In genomic region chr13:25967144-25967543, GRCh38 we compare ENCODE assay signal across 29 cellular contexts.
"Had no signal": no experiment of that assay in that cellular context is flagged by ENCODE, and none has a peak within 500 bp of the region (broad histone marks: within the 10 kb centered on the region; RNA-seq: fewer than 3 reads in every experiment).

No MANE protein-coding gene starts in this region.

- H3K4me1 Mint-ChIP-seq: stimulated activated naive B cell treated with anti-CD40 and anti-IgM and Interleukin-4, amounts not matched to agents 10 μg/mL and 1 μg/mL and 100 μg/mL, for 72 hours had no signal

- H3K4me3 Mint-ChIP-seq: natural killer cell; nephron; stimulated activated effector memory CD8-positive, alpha-beta T cell treated with anti-CD3 and anti-CD28 coated beads, Interleukin-12 subunit alpha, Interleukin-12 subunit beta, amount 100 ng/mL, for 72 hours; stimulated activated naive B cell treated with anti-CD40 and anti-IgM and Interleukin-4, amounts not matched to agents 10 μg/mL and 1 μg/mL and 100 μg/mL, for 72 hours; stimulated activated naive CD8-positive, alpha-beta T cell treated with anti-CD3 and anti-CD28 coated beads, Interleukin-15, Interleukin-2, amounts not matched to agents 100 ng/mL and 50 ng/mL, for 24 hours had no signal

- H3K79me2 ChIP-seq: parathyroid adenoma had no signal

- H3K27me3 ChIP-seq: neutrophil, ovary, right lobe of liver, sigmoid colon, stomach, thyroid gland, tibial nerve, upper lobe of left lung, vagina had no signal

- H3K27ac ChIP-seq: neutrophil, ovary, parathyroid adenoma, psoas muscle, right lobe of liver, sigmoid colon, stomach, thoracic aorta, thyroid gland, tibial nerve, upper lobe of left lung, vagina had no signal

- H3K4me3 ChIP-seq: ovary, psoas muscle, right lobe of liver, sigmoid colon, stomach, thoracic aorta, thyroid gland, tibial nerve, upper lobe of left lung, vagina had no signal

- H3K36me3 Mint-ChIP-seq: natural killer cell; stimulated activated effector memory CD8-positive, alpha-beta T cell treated with anti-CD3 and anti-CD28 coated beads, Interleukin-12 subunit alpha, Interleukin-12 subunit beta, amount 100 ng/mL, for 72 hours; stimulated activated naive B cell treated with anti-CD40 and anti-IgM and Interleukin-4, amounts not matched to agents 10 μg/mL and 1 μg/mL and 100 μg/mL, for 72 hours had no signal

- H3K27ac Mint-ChIP-seq: natural killer cell; nephron; progenitor cell of endocrine pancreas; stimulated activated effector memory CD8-positive, alpha-beta T cell treated with anti-CD3 and anti-CD28 coated beads, Interleukin-12 subunit alpha, Interleukin-12 subunit beta, amount 100 ng/mL, for 72 hours; stimulated activated naive B cell treated with anti-CD40 and anti-IgM and Interleukin-4, amounts not matched to agents 10 μg/mL and 1 μg/mL and 100 μg/mL, for 72 hours; stimulated activated naive CD8-positive, alpha-beta T cell treated with anti-CD3 and anti-CD28 coated beads, Interleukin-15, Interleukin-2, amounts not matched to agents 100 ng/mL and 50 ng/mL, for 24 hours had no signal

- H3K9me3 Mint-ChIP-seq: natural killer cell; nephron; stimulated activated effector memory CD8-positive, alpha-beta T cell treated with anti-CD3 and anti-CD28 coated beads, Interleukin-12 subunit alpha, Interleukin-12 subunit beta, amount 100 ng/mL, for 72 hours; stimulated activated naive B cell treated with anti-CD40 and anti-IgM and Interleukin-4, amounts not matched to agents 10 μg/mL and 1 μg/mL and 100 μg/mL, for 72 hours; stimulated activated naive CD8-positive, alpha-beta T cell treated with anti-CD3 and anti-CD28 coated beads, Interleukin-15, Interleukin-2, amounts not matched to agents 100 ng/mL and 50 ng/mL, for 24 hours had no signal

- H2AFZ ChIP-seq: parathyroid adenoma had no signal

- H3K27me3 Mint-ChIP-seq: stimulated activated naive B cell treated with anti-CD40 and anti-IgM and Interleukin-4, amounts not matched to agents 10 μg/mL and 1 μg/mL and 100 μg/mL, for 72 hours; stimulated activated naive CD8-positive, alpha-beta T cell treated with anti-CD3 and anti-CD28 coated beads, Interleukin-15, Interleukin-2, amounts not matched to agents 100 ng/mL and 50 ng/mL, for 24 hours had no signal

- H3K9me3 ChIP-seq: neutrophil, ovary, psoas muscle, right lobe of liver, sigmoid colon, stomach, thoracic aorta, thyroid gland, tibial nerve, upper lobe of left lung, vagina had no signal

- H3K36me3 ChIP-seq: neutrophil, ovary, right lobe of liver, sigmoid colon, stomach, thoracic aorta, thyroid gland, tibial nerve, upper lobe of left lung, vagina had no signal

- DNase-seq: natural killer cell; nucleus accumbens; ovary; posterior cingulate gyrus; psoas muscle; right cardiac atrium; right lobe of liver; sigmoid colon; small intestine; stimulated activated CD4-positive, alpha-beta T cell treated with anti-CD3 and anti-CD28 coated beads, Interleukin-15, amount 100 ng/mL, for 24 hours; stimulated activated CD4-positive, alpha-beta T cell treated with anti-CD3 and anti-CD28 coated beads, Interleukin-2, amount 100 ng/mL, for 24 hours; stimulated activated CD4-positive, alpha-beta T cell treated with anti-CD3 and anti-CD28 coated beads, Interleukin-2, amount 100 ng/mL, for 48 hours; stimulated activated CD4-positive, alpha-beta T cell treated with anti-CD3 and anti-CD28 coated beads, Interleukin-4, amount 100 ng/mL, for 24 hours; stimulated activated naive B cell treated with anti-CD40 and anti-IgM and Interleukin-4, amounts not matched to agents 10 μg/mL and 1 μg/mL and 100 μg/mL, for 72 hours; stimulated activated naive CD4-positive, alpha-beta T cell treated with Interleukin-2 at 50 U/mL for 16 hours; stomach; thyroid gland; trophoblast cell; upper lobe of left lung had no signal

- FAIRE-seq: small intestine, urothelium cell line had no signal

- H3K4me1 ChIP-seq: parathyroid adenoma, psoas muscle, right lobe of liver, sigmoid colon, stomach, thyroid gland, tibial nerve, upper lobe of left lung, vagina had no signal

- H3K9ac ChIP-seq: parathyroid adenoma had no signal
